Comparison of ENCODE assay signal across 18 cellular contexts in the genomic region with DNA sequence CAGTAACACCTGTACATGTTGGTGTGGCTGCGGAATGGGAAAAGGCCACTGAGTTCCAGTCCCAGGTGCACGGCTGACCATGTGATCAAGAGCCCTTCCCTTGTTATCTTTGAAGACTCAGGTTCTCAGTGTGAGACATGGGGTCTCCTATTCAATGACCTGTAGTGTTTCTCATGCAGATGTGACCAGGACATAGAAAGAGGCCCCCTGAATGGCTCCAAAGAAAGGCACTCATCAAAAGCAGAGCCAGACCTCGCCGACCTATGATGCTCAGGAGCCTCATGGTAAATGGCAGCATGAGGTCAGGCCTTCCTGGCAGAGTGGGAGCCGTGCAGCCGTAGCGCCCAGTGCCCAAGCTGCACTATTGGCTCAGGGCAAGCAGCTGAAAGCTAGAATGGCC. TPM values are rescaled to one million over a fixed set of nuclear protein-coding genes. Genes with fewer than 3 reads are reported as not detected.
DNase-seq lines count a peak whose midpoint lies in the region; ATAC-seq and TF ChIP-seq lines count a peak whose summit lies in the region.
"Had no signal": no experiment of that assay in that cellular context is flagged by ENCODE, and none has a peak within 500 bp of the region (broad histone marks: within the 10 kb centered on the region; RNA-seq: fewer than 3 reads in every experiment).

No MANE protein-coding gene starts in this region.

- H3K4me1 Mint-ChIP-seq in activated T-cell treated with anti-CD3 and anti-CD28 coated beads, Interleukin-2, amount 50 U/mL, for 72 hours (ENCODE audit: low read depth): peaks cover 21% of the 10 kb centered on the region
- H3K4me1 Mint-ChIP-seq in activated T-helper 17 cell treated with anti-CD3 and anti-CD28 coated beads, Interleukin-2, amount 50 U/mL, for 72 hours: no peaks in the 10 kb centered on the region
- peaks cover 10% of the 10 kb centered on the region for H3K4me1 Mint-ChIP-seq in memory B cell
- peaks cover 16% of the 10 kb centered on the region for H3K4me1 Mint-ChIP-seq in type B pancreatic cell (ENCODE audit: unreplicated experiment)

- TF ChIP-seq POLR2A in GM18505 (IDR thresholded peaks at IDR 0.05; ENCODE audit: borderline replicate concordance, extremely low read depth, insufficient read depth, insufficient read length): no peak

- no peak overlapping the region for H3K27ac Mint-ChIP-seq in activated T-cell treated with anti-CD3 and anti-CD28 coated beads, Interleukin-2, amount 50 U/mL, for 72 hours
- H3K27ac Mint-ChIP-seq in activated T-helper 17 cell treated with anti-CD3 and anti-CD28 coated beads, Interleukin-2, amount 50 U/mL, for 72 hours: no peak overlapping the region
- H3K27ac Mint-ChIP-seq in memory B cell: no peak overlapping the region
- H3K27ac Mint-ChIP-seq in type B pancreatic cell: no peak overlapping the region

- TF ChIP-seq CTCF in type B pancreatic cell (conservative IDR thresholded peaks at IDR 0.05): no peak

- no peak for DNase-seq in activated T-cell treated with anti-CD3 and anti-CD28 coated beads, Interleukin-2, amount 50 U/mL, for 72 hours
- DNase-seq in activated T-cell treated with anti-CD3 and anti-CD28 coated beads for 4 hours: no peak
- DNase-seq in memory B cell (ENCODE audit: low spot score in 2 of 2): no peak
- no peak for DNase-seq in type B pancreatic cell (ENCODE audit: extremely low spot score, unreplicated experiment)
- DNase-seq in C1 segment of cervical spinal cord (lab: John Stamatoyannopoulos, UW): no peak
- no peak for DNase-seq in DMS79 treated with DMSO at 0.1 percent for 48 hours (lab: John Stamatoyannopoulos, UW)
- DNase-seq: activated effector memory CD4-positive, alpha-beta T cell treated with Interleukin-2 at 50 U/mL for 16 hours; GF-D8; left lung; NCI-H2029 treated with DMSO at 0.1 percent for 48 hours; NCI-H510A treated with DMSO at 0.1 percent for 48 hours; spleen had no signal

- no peaks in the 10 kb centered on the region for H3K36me3 Mint-ChIP-seq in activated T-cell treated with anti-CD3 and anti-CD28 coated beads, Interleukin-2, amount 50 U/mL, for 72 hours (ENCODE audit: insufficient read depth in 2 of 2)
- H3K36me3 Mint-ChIP-seq in activated T-helper 17 cell treated with anti-CD3 and anti-CD28 coated beads, Interleukin-2, amount 50 U/mL, for 72 hours (ENCODE audit: low read depth): no peaks in the 10 kb centered on the region
- H3K36me3 Mint-ChIP-seq in memory B cell (no peaks in the 10 kb centered on the region), type B pancreatic cell (no peaks in the 10 kb centered on the region)

- peak overlapping the region; percentile 36 to 82 for H3K4me3 Mint-ChIP-seq in activated T-cell treated with anti-CD3 and anti-CD28 coated beads, Interleukin-2, amount 50 U/mL, for 72 hours
- peak overlapping the region; percentile 77 for H3K4me3 Mint-ChIP-seq in activated T-helper 17 cell treated with anti-CD3 and anti-CD28 coated beads, Interleukin-2, amount 50 U/mL, for 72 hours
- H3K4me3 Mint-ChIP-seq in memory B cell (peak overlapping the region; percentile 86), type B pancreatic cell (peak overlapping the region; percentile 87)

- no peak for ATAC-seq in activated T-cell treated with anti-CD3 and anti-CD28 coated beads, Interleukin-2, amount 50 U/mL, for 72 hours (replicated peaks in 1 of 2)
- ATAC-seq in activated T-helper 17 cell treated with anti-CD3 and anti-CD28 coated beads, Interleukin-2, amount 50 U/mL, for 72 hours (replicated peaks): no peak
- no peak for ATAC-seq in memory B cell (ENCODE audit: low read depth)
- ATAC-seq in GM18505 (IDR thresholded peaks at IDR 0.05; ENCODE audit: unreplicated experiment): no peak
- ATAC-seq: A549 had no signal

- peaks cover 9% of the 10 kb centered on the region for H3K27me3 Mint-ChIP-seq in activated T-cell treated with anti-CD3 and anti-CD28 coated beads, Interleukin-2, amount 50 U/mL, for 72 hours (ENCODE audit: low read depth)
- peaks cover 6% of the 10 kb centered on the region for H3K27me3 Mint-ChIP-seq in activated T-helper 17 cell treated with anti-CD3 and anti-CD28 coated beads, Interleukin-2, amount 50 U/mL, for 72 hours
- H3K27me3 Mint-ChIP-seq in memory B cell: peaks cover 5% of the 10 kb centered on the region
- H3K27me3 Mint-ChIP-seq in type B pancreatic cell: peaks cover 3% of the 10 kb centered on the region

- H3K9me3 Mint-ChIP-seq in activated T-cell treated with anti-CD3 and anti-CD28 coated beads, Interleukin-2, amount 50 U/mL, for 72 hours: no peaks in the 10 kb centered on the region
- H3K9me3 Mint-ChIP-seq in activated T-helper 17 cell treated with anti-CD3 and anti-CD28 coated beads, Interleukin-2, amount 50 U/mL, for 72 hours: no peaks in the 10 kb centered on the region
- H3K9me3 Mint-ChIP-seq in memory B cell: no peaks in the 10 kb centered on the region
- H3K9me3 Mint-ChIP-seq in type B pancreatic cell: no peaks in the 10 kb centered on the region

RNA-seq across cellular contexts. Expression of gene HAO2, which starts 42.3 kb away (rescaled TPM):
- not detected for total RNA-seq in activated T-cell treated with anti-CD3 and anti-CD28 coated beads, Interleukin-2, amount 50 U/mL, for 72 hours
- not detected for total RNA-seq in activated T-helper 17 cell treated with anti-CD3 and anti-CD28 coated beads, Interleukin-2, amount 50 U/mL, for 72 hours
- total RNA-seq in type B pancreatic cell (ENCODE audit: low replicate concordance): 0.27 and 0.29 TPM in 2 replicates
- total RNA-seq: fibroblast of villous mesenchyme, K562, left lung, pulmonary artery endothelial cell had no signal
